15 cellular contexts compared by ENCODE assay signal in genomic region chr2:150280255-150280654, GRCh38.
DNase-seq lines count a peak whose midpoint lies in the region; ATAC-seq and TF ChIP-seq lines count a peak whose summit lies in the region.
"Had no signal": no experiment of that assay in that cellular context is flagged by ENCODE, and none has a peak within 500 bp of the region (broad histone marks: within the 10 kb centered on the region; RNA-seq: fewer than 3 reads in every experiment).

No MANE protein-coding gene starts in this region.

- TF ChIP-seq CTCF in gastroesophageal sphincter (IDR thresholded peaks at IDR 0.05) (no peak), endodermal cell (conservative IDR thresholded peaks at IDR 0.05) (no peak)
- TF ChIP-seq CTCF in CD4-positive, alpha-beta T cell (IDR thresholded peaks at IDR 0.05), result no peak

- H3K27ac Mint-ChIP-seq in endodermal cell, result no peak overlapping the region
- no peak overlapping the region for H3K27ac Mint-ChIP-seq in CD4-positive, alpha-beta T cell
- H3K27ac Mint-ChIP-seq: activated CD4-positive, alpha-beta memory T cell treated with anti-CD3 and anti-CD28 coated beads, Interleukin-2, amount 10 ng/mL, durations not matched to agents 7 days and 5 days; activated naive CD4-positive, alpha-beta T cell treated with anti-CD3 and anti-CD28 coated beads for 36 hours; H9; T-helper 1 cell treated with Interleukin-12 subunit alpha and Interleukin-12 subunit beta and Interleukin-4 antibody, amounts not matched to agents 30 μg/mL and 1 μg/mL, for 36 hours had no signal

- WGBS in gastroesophageal sphincter (ENCODE audit: low coverage in 1 of 2), 2 donors, result 0 to 22% methylated on average over 1 of the region's 1 CpG
- WGBS in endodermal cell (ENCODE audit: insufficient coverage in 1 of 2, insufficient read length in 1 of 2), 2 experiments, result 89% methylated on average over 1 of the region's 1 CpG; no CpG with 5 or more reads in 1 of the 2 experiments

- peaks cover 6% of the 10 kb centered on the region for H3K36me3 Mint-ChIP-seq in endodermal cell (ENCODE audit: low read depth)
- no peaks in the 10 kb centered on the region for H3K36me3 Mint-ChIP-seq in CD4-positive, alpha-beta T cell (ENCODE audit: low read depth)

- intact Hi-C loops in CD4-positive, alpha-beta T cell (cut with DNase I, micrococcal nuclease), result no loop called here

- no peaks in the 10 kb centered on the region for H3K27me3 ChIP-seq in BLaER1 treated with 17β-estradiol and CSF1 and Interleukin-3, amounts not matched to agents 10 nM and 100 nM
- no peaks in the 10 kb centered on the region for H3K27me3 ChIP-seq in adipocyte (replicated peaks; ENCODE audit: control insufficient read depth, insufficient read depth, low read length)
- no peaks in the 10 kb centered on the region for H3K27me3 ChIP-seq in gastroesophageal sphincter
- H3K27me3 ChIP-seq in endodermal cell (ENCODE audit: control insufficient read depth, insufficient read depth, low read length, poor library complexity, severe bottlenecking), result no peaks in the 10 kb centered on the region
- H3K27me3 ChIP-seq in CD4-positive, alpha-beta T cell (ENCODE audit: control insufficient read depth, insufficient read depth, low read length), result no peaks in the 10 kb centered on the region

- CTCF ChIA-PET in CD4-positive, alpha-beta T cell (lab: Charles Lee), result no interaction called here

- DNase-seq in adipocyte (ENCODE audit: low read depth) (peak; percentile 80), renal cortical epithelial cell (ENCODE audit: low read depth) (peak; percentile 84), GOT3 (lab: John Stamatoyannopoulos, UW) (no peak), endodermal cell (no peak)
- DNase-seq in CD4-positive, alpha-beta T cell, result no peak
- DNase-seq: activated CD4-positive, alpha-beta memory T cell treated with anti-CD3 and anti-CD28 coated beads, Interleukin-2, amount 10 ng/mL, durations not matched to agents 7 days and 5 days; activated naive CD4-positive, alpha-beta T cell treated with anti-CD3 and anti-CD28 coated beads for 36 hours; C1 segment of cervical spinal cord; H9; NCI-H187 had no signal

- H3K4me3 Mint-ChIP-seq in endodermal cell, result no peak overlapping the region
- H3K4me3 Mint-ChIP-seq in CD4-positive, alpha-beta T cell, result no peak overlapping the region
- H3K4me3 Mint-ChIP-seq: activated CD4-positive, alpha-beta memory T cell treated with anti-CD3 and anti-CD28 coated beads, Interleukin-2, amount 10 ng/mL, durations not matched to agents 7 days and 5 days; activated naive CD4-positive, alpha-beta T cell treated with anti-CD3 and anti-CD28 coated beads for 36 hours; H9; T-helper 1 cell treated with Interleukin-12 subunit alpha and Interleukin-12 subunit beta and Interleukin-4 antibody, amounts not matched to agents 30 μg/mL and 1 μg/mL, for 36 hours had no signal

- H3K36me3 ChIP-seq in BLaER1 treated with 17β-estradiol and CSF1 and Interleukin-3, amounts not matched to agents 10 nM and 100 nM, result no peaks in the 10 kb centered on the region; a peak in 1 of 22 replicates
- H3K36me3 ChIP-seq in adipocyte (ENCODE audit: control insufficient read depth, insufficient read depth, low read length, severe bottlenecking), result no peaks in the 10 kb centered on the region
- no peaks in the 10 kb centered on the region for H3K36me3 ChIP-seq in gastroesophageal sphincter
- H3K36me3 ChIP-seq in endodermal cell (ENCODE audit: control insufficient read depth, insufficient read depth, low read length), result no peaks in the 10 kb centered on the region

- ATAC-seq in gastroesophageal sphincter (peak; percentile 91), GM21447 (IDR thresholded peaks at IDR 0.05; ENCODE audit: unreplicated experiment) (no peak)
- ATAC-seq in CD4-positive, alpha-beta T cell (ENCODE audit: poor library complexity), result no peak
- ATAC-seq: K562 had no signal

- H3K27ac ChIP-seq in BLaER1 treated with 17β-estradiol and CSF1 and Interleukin-3, amounts not matched to agents 10 nM and 100 nM, result no peak overlapping the region
- peak overlapping the region in 2 of 4 donors; percentile 32 to 38 for H3K27ac ChIP-seq in gastroesophageal sphincter
- no peak overlapping the region for H3K27ac ChIP-seq in endodermal cell (ENCODE audit: low read depth, low read length)
- no peak overlapping the region for H3K27ac ChIP-seq in CD4-positive, alpha-beta T cell (ENCODE audit: low read depth, low read length)

- peaks cover 40 to 46% (median 43%) of the 10 kb centered on the region in 11 experiments for H3K9me3 ChIP-seq in BLaER1 treated with 17β-estradiol and CSF1 and Interleukin-3, amounts not matched to agents 10 nM and 100 nM (replicated peaks in 1 of 11)
- H3K9me3 ChIP-seq in adipocyte (ENCODE audit: control insufficient read depth, low read length) (peaks cover 11% of the 10 kb centered on the region), gastroesophageal sphincter (peaks cover 0 to 10% (median 0%) of the 10 kb centered on the region in 3 donors), endodermal cell (ENCODE audit: control insufficient read depth, low read length) (peaks cover 29% of the 10 kb centered on the region)
- H3K9me3 ChIP-seq in CD4-positive, alpha-beta T cell (ENCODE audit: control insufficient read depth, low read length), result no peaks in the 10 kb centered on the region

- TF ChIP-seq EP300 in gastroesophageal sphincter (IDR thresholded peaks at IDR 0.05), result no peak

- H3K4me1 ChIP-seq in BLaER1 treated with 17β-estradiol and CSF1 and Interleukin-3, amounts not matched to agents 10 nM and 100 nM, result peaks cover 8 to 17% (median 12%) of the 10 kb centered on the region in 10 experiments; a peak in 17 of 20 replicates
- peaks cover 43% of the 10 kb centered on the region for H3K4me1 ChIP-seq in adipocyte (ENCODE audit: control insufficient read depth, insufficient read depth, low read length)
- peaks cover 0 to 40% (median 6%) of the 10 kb centered on the region in 3 donors for H3K4me1 ChIP-seq in gastroesophageal sphincter
- no peaks in the 10 kb centered on the region for H3K4me1 ChIP-seq in endodermal cell (ENCODE audit: control insufficient read depth, insufficient read depth, low read length)

- no peak overlapping the region for H3K4me3 ChIP-seq in BLaER1 treated with 17β-estradiol and CSF1 and Interleukin-3, amounts not matched to agents 10 nM and 100 nM
- H3K4me3 ChIP-seq in adipocyte (ENCODE audit: low read length) (no peak overlapping the region), gastroesophageal sphincter (no peak overlapping the region), endodermal cell (ENCODE audit: low read length) (no peak overlapping the region)
- H3K4me3 ChIP-seq: K562 had no signal

- no peak for TF ChIP-seq POLR2A in gastroesophageal sphincter (IDR thresholded peaks at IDR 0.05)

- POLR2A ChIA-PET in CD4-positive, alpha-beta T cell (lab: Charles Lee), result no interaction called here

- peaks cover 41% of the 10 kb centered on the region for H3K9me3 Mint-ChIP-seq in endodermal cell
- H3K9me3 Mint-ChIP-seq in CD4-positive, alpha-beta T cell, result peaks cover 17% of the 10 kb centered on the region

- H3K27me3 Mint-ChIP-seq in endodermal cell (ENCODE audit: insufficient read depth), result no peaks in the 10 kb centered on the region
- no peaks in the 10 kb centered on the region for H3K27me3 Mint-ChIP-seq in CD4-positive, alpha-beta T cell
- H3K27me3 Mint-ChIP-seq: activated CD4-positive, alpha-beta memory T cell treated with anti-CD3 and anti-CD28 coated beads, Interleukin-2, amount 10 ng/mL, durations not matched to agents 7 days and 5 days had no signal

- peak overlapping the region in 9 of 11 experiments; percentile 17 to 35 (median 30); a peak in 13 of 22 replicates for H3K4me2 ChIP-seq in BLaER1 treated with 17β-estradiol and CSF1 and Interleukin-3, amounts not matched to agents 10 nM and 100 nM

- H3K4me1 Mint-ChIP-seq in endodermal cell, result no peaks in the 10 kb centered on the region
- no peaks in the 10 kb centered on the region for H3K4me1 Mint-ChIP-seq in CD4-positive, alpha-beta T cell (ENCODE audit: low read depth)
- H3K4me1 Mint-ChIP-seq: activated CD4-positive, alpha-beta memory T cell treated with anti-CD3 and anti-CD28 coated beads, Interleukin-2, amount 10 ng/mL, durations not matched to agents 7 days and 5 days; H9 had no signal

- H3K9ac ChIP-seq in BLaER1 treated with 17β-estradiol and CSF1 and Interleukin-3, amounts not matched to agents 10 nM and 100 nM, result no peak overlapping the region
- H3K9ac ChIP-seq in adipocyte (ENCODE audit: low read length) (no peak overlapping the region), endodermal cell (ENCODE audit: extremely low read depth, low read length, poor library complexity, severe bottlenecking) (no peak overlapping the region)

- no peaks in the 10 kb centered on the region for H4K20me1 ChIP-seq in BLaER1 treated with 17β-estradiol and CSF1 and Interleukin-3, amounts not matched to agents 10 nM and 100 nM

Comparison
In these comparisons a context has a peak if more than half of its experiments do, and no peak if none do; other contexts are left out.
1. DNase-seq: peak in adipocyte (single experiment) and renal cortical epithelial cell (single experiment); none in GOT3 (single experiment), endodermal cell (single experiment) and CD4-positive, alpha-beta T cell (0 of 10).